In genomic region chr2:231672617-231673347, GRCh38 we compare ENCODE assay signal across 8 cellular contexts. TPM values are rescaled to one million over a fixed set of nuclear protein-coding genes. Genes with fewer than 3 reads are reported as not detected.
DNase-seq lines count a peak whose midpoint lies in the region; ATAC-seq and TF ChIP-seq lines count a peak whose summit lies in the region.

No MANE protein-coding gene starts in this region.

- 20% methylated on average over 1 of the region's 20 CpGs; no CpG with 5 or more reads in 1 of the 2 experiments for WGBS in IMR-90 (ENCODE audit: extremely low coverage in 2 of 2, insufficient read length in 1 of 2), 2 experiments

- no peak for TF ChIP-seq POLR2A in IMR-90 (IDR thresholded peaks at IDR 0.05; ENCODE audit: low read depth, low read length)

- H2AK5ac ChIP-seq in IMR-90 (ENCODE audit: low read depth, low read length), result peak overlapping the region; percentile 94

- H3K36me3 ChIP-seq in IMR-90 (ENCODE audit: control insufficient read depth, insufficient read depth, low read length), result no peaks in the 10 kb centered on the region
- no peaks in the 10 kb centered on the region for H3K36me3 ChIP-seq in left ventricle myocardium inferior

- POLR2A ChIA-PET in activated CD4-positive, alpha-beta T cell treated with anti-CD3 and anti-CD28 coated beads, Interleukin-2, amount 10 ng/mL, durations not matched to agents 7 days and 5 days (lab: Charles Lee), result interaction anchor here (0.5 kb wide), 1 partner anchor 10 kb away, joined by 3 read pairs; no protein-coding TSS in a partner anchor
- POLR2A ChIA-PET in IMR-90 (lab: Charles Lee; ENCODE audit: unreplicated experiment), result no interaction called here

- H2AK9ac ChIP-seq in IMR-90 (replicated peaks; ENCODE audit: low read depth, low read length, poor library complexity), result peak overlapping the region; percentile 83

- H3K4me1 Mint-ChIP-seq in activated CD4-positive, alpha-beta T cell treated with anti-CD3 and anti-CD28 coated beads, Interleukin-2, amount 10 ng/mL, durations not matched to agents 7 days and 5 days, result peaks cover 32% of the 10 kb centered on the region
- H3K4me1 Mint-ChIP-seq in stimulated activated memory B cell treated with anti-CD40 and anti-IgM and Interleukin-4, amounts not matched to agents 10 μg/mL and 1 μg/mL and 100 μg/mL, for 72 hours, result peaks cover 87% of the 10 kb centered on the region

- no peaks in the 10 kb centered on the region for H3K36me3 Mint-ChIP-seq in activated CD4-positive, alpha-beta T cell treated with anti-CD3 and anti-CD28 coated beads, Interleukin-2, amount 10 ng/mL, durations not matched to agents 7 days and 5 days (ENCODE audit: low read depth)
- no peaks in the 10 kb centered on the region for H3K36me3 Mint-ChIP-seq in stimulated activated memory B cell treated with anti-CD40 and anti-IgM and Interleukin-4, amounts not matched to agents 10 μg/mL and 1 μg/mL and 100 μg/mL, for 72 hours

- H3K27ac ChIP-seq in IMR-90 (ENCODE audit: insufficient read depth, low read length) (peak overlapping the region; percentile 61), left ventricle myocardium inferior (replicated peaks) (peak overlapping the region; percentile 93)

- no TSS peak for BruUV-seq in IMR-90 (replicated peaks; lab: Mats Ljungman, UMichigan)

- H4K91ac ChIP-seq in IMR-90 (ENCODE audit: insufficient read depth, low read depth, low read length), result peak overlapping the region; percentile 74

- peak overlapping the region; percentile 38; the same call in 1 of the 2 replicates for H3K23ac ChIP-seq in IMR-90 (ENCODE audit: low read depth, low read length)

- ATAC-seq in GM21786 (IDR thresholded peaks at IDR 0.05; ENCODE audit: unreplicated experiment), result peak; percentile 57
- peak; percentile 42 for ATAC-seq in IMR-90 (ENCODE audit: low read depth)
- ATAC-seq in stimulated activated memory B cell treated with anti-CD40 and anti-IgM and Interleukin-4, amounts not matched to agents 10 μg/mL and 1 μg/mL and 100 μg/mL, for 72 hours, result peak; percentile 86

- in situ Hi-C loops in IMR-90 (cut with MboI; ENCODE audit: low sequenced_read_pairs), result loop anchor here (5.0 kb wide), 1 partner anchor 60 kb away; no protein-coding TSS in a partner anchor

- peak overlapping the region; percentile 93 for H2AFZ ChIP-seq in IMR-90 (replicated peaks; ENCODE audit: low read length, poor library complexity)

- peak; percentile 44 for DNase-seq in activated CD4-positive, alpha-beta T cell treated with anti-CD3 and anti-CD28 coated beads for 48 hours
- no peak for DNase-seq in activated CD4-positive, alpha-beta T cell treated with anti-CD3 and anti-CD28 coated beads, Interleukin-2, amount 10 ng/mL, durations not matched to agents 7 days and 5 days
- DNase-seq in IMR-90 (peak; percentile 32), UCSD-AML1 (lab: John Stamatoyannopoulos, UW; ENCODE audit: unreplicated experiment) (peak; percentile 79), left ventricle myocardium inferior (no peak), T1000 (lab: John Stamatoyannopoulos, UW) (no peak)

- peak overlapping the region; percentile 77 for H2BK120ac ChIP-seq in IMR-90 (ENCODE audit: low read depth, low read length)

- TF ChIP-seq CTCF in IMR-90 (conservative IDR thresholded peaks at IDR 0.05; ENCODE audit: low read depth, low read length), result peak; percentile 36
- peak; percentile 27 for TF ChIP-seq CTCF in left ventricle myocardium inferior (IDR thresholded peaks at IDR 0.05; ENCODE audit: borderline replicate concordance)

- peak overlapping the region; percentile 51; the same call in 1 of the 2 replicates for H2BK20ac ChIP-seq in IMR-90 (ENCODE audit: low read depth, low read length)

- peak overlapping the region; percentile 84; the same call in 2 of the 3 replicates for H2BK15ac ChIP-seq in IMR-90 (ENCODE audit: low read depth, low read length)

- dilution Hi-C loops in IMR-90 (cut with HindIII; ENCODE audit: low sequenced_read_pairs, unreplicated experiment), result no loop called here

- H3K27me3 ChIP-seq in IMR-90 (ENCODE audit: control insufficient read depth, insufficient read depth, low read length) (no peaks in the 10 kb centered on the region), left ventricle myocardium inferior (ENCODE audit: low read depth) (no peaks in the 10 kb centered on the region)

- H3K56ac ChIP-seq in IMR-90 (ENCODE audit: extremely low read depth, insufficient read depth, low read length), result peak overlapping the region; percentile 55; the same call in 1 of the 2 replicates

- no peak overlapping the region for H3K27ac Mint-ChIP-seq in activated CD4-positive, alpha-beta T cell treated with anti-CD3 and anti-CD28 coated beads, Interleukin-2, amount 10 ng/mL, durations not matched to agents 7 days and 5 days
- peak overlapping the region; percentile 96 for H3K27ac Mint-ChIP-seq in stimulated activated memory B cell treated with anti-CD40 and anti-IgM and Interleukin-4, amounts not matched to agents 10 μg/mL and 1 μg/mL and 100 μg/mL, for 72 hours

- peak overlapping the region; percentile 54; the same call in 1 of the 2 replicates for H3K9ac ChIP-seq in IMR-90 (ENCODE audit: low read depth, low read length)

- no peaks in the 10 kb centered on the region for H3K9me3 ChIP-seq in IMR-90 (ENCODE audit: control insufficient read depth, insufficient read depth, low read length)
- H3K9me3 ChIP-seq in left ventricle myocardium inferior (replicated peaks), result no peaks in the 10 kb centered on the region

- H3K79me1 ChIP-seq in IMR-90 (ENCODE audit: low read depth in 1 of 2, low read length in 2 of 2), result no peaks in the 10 kb centered on the region; a peak in 1 of 4 replicates

- intact Hi-C loops in IMR-90 (cut with micrococcal nuclease) (loop anchor here (10.0 kb wide), 1 partner anchor 112 kb away; the partner anchor contains the start of genes COPS7B and PDE6D), left ventricle myocardium inferior (cut with micrococcal nuclease) (loop anchor here (5.0 kb wide), 1 partner anchor 60 kb away; no protein-coding TSS in a partner anchor)

- no peaks in the 10 kb centered on the region for H3K27me3 Mint-ChIP-seq in activated CD4-positive, alpha-beta T cell treated with anti-CD3 and anti-CD28 coated beads, Interleukin-2, amount 10 ng/mL, durations not matched to agents 7 days and 5 days
- H3K27me3 Mint-ChIP-seq in stimulated activated memory B cell treated with anti-CD40 and anti-IgM and Interleukin-4, amounts not matched to agents 10 μg/mL and 1 μg/mL and 100 μg/mL, for 72 hours, result no peaks in the 10 kb centered on the region

- no peak for TF ChIP-seq RAD21 in IMR-90 (IDR thresholded peaks at IDR 0.05; ENCODE audit: low read length)

- H3K4me2 ChIP-seq in IMR-90 (ENCODE audit: low read depth, low read length), result peak overlapping the region; percentile 66

- H3K4me1 ChIP-seq in IMR-90 (ENCODE audit: control insufficient read depth, insufficient read depth, low read length), result peaks cover 18% of the 10 kb centered on the region
- H3K4me1 ChIP-seq in left ventricle myocardium inferior, result peaks cover 60% of the 10 kb centered on the region

- H3K4me3 ChIP-seq in IMR-90 (ENCODE audit: insufficient read depth, low read depth, low read length), result peak overlapping the region; percentile 24; the same call in 1 of the 2 replicates
- peak overlapping the region; percentile 46 for H3K4me3 ChIP-seq in left ventricle myocardium inferior

- CTCF ChIA-PET in activated CD4-positive, alpha-beta T cell treated with anti-CD3 and anti-CD28 coated beads, Interleukin-2, amount 10 ng/mL, durations not matched to agents 7 days and 5 days (lab: Charles Lee), result interaction anchor here (1.0 to 8.9 kb wide), 11 partner anchors 9 to 83 kb away, joined by 3 to 167 read pairs (median 8); partner anchors contain the start of gene PTMA
- CTCF ChIA-PET in IMR-90 (lab: Yijun Ruan, JAX), result interaction anchor here (1.0 to 1.5 kb wide), 2 partner anchors 25 to 61 kb away, joined by 4 to 5 read pairs; no protein-coding TSS in a partner anchor

- no peaks in the 10 kb centered on the region for H3K9me3 Mint-ChIP-seq in activated CD4-positive, alpha-beta T cell treated with anti-CD3 and anti-CD28 coated beads, Interleukin-2, amount 10 ng/mL, durations not matched to agents 7 days and 5 days
- H3K9me3 Mint-ChIP-seq in stimulated activated memory B cell treated with anti-CD40 and anti-IgM and Interleukin-4, amounts not matched to agents 10 μg/mL and 1 μg/mL and 100 μg/mL, for 72 hours, result no peaks in the 10 kb centered on the region

- peak overlapping the region; percentile 90 for H3K4ac ChIP-seq in IMR-90 (ENCODE audit: low read depth, low read length)

- H2BK5ac ChIP-seq in IMR-90 (ENCODE audit: low read depth, low read length, poor library complexity, severe bottlenecking), result peak overlapping the region; percentile 74

- H3K4me3 Mint-ChIP-seq in activated CD4-positive, alpha-beta T cell treated with anti-CD3 and anti-CD28 coated beads, Interleukin-2, amount 10 ng/mL, durations not matched to agents 7 days and 5 days, result no peak overlapping the region
- peak overlapping the region; percentile 92 for H3K4me3 Mint-ChIP-seq in stimulated activated memory B cell treated with anti-CD40 and anti-IgM and Interleukin-4, amounts not matched to agents 10 μg/mL and 1 μg/mL and 100 μg/mL, for 72 hours

- no peaks in the 10 kb centered on the region for H4K20me1 ChIP-seq in IMR-90 (ENCODE audit: insufficient read depth, low read length)

- peak overlapping the region; percentile 96 for H4K5ac ChIP-seq in IMR-90 (ENCODE audit: low read depth, low read length)

- H3K14ac ChIP-seq in IMR-90 (replicated peaks; ENCODE audit: low read depth, low read length), result peak overlapping the region; percentile 70

- H3K9me1 ChIP-seq in IMR-90 (ENCODE audit: insufficient read depth, low read length), result peaks cover 3% of the 10 kb centered on the region; the same call in 1 of the 2 replicates

- peak overlapping the region; percentile 92 to 99 for H4K8ac ChIP-seq in IMR-90 (ENCODE audit: low read depth in 2 of 2, low read length in 2 of 2)

- H3K18ac ChIP-seq in IMR-90 (ENCODE audit: low read depth, low read length), result peak overlapping the region; percentile 82

TF ChIP-seq in IMR-90, 13 proteins besides CTCF, POLR2A, EP300 and RAD21:
- TF ChIP-seq CHD1 (IDR thresholded peaks at IDR 0.05; ENCODE audit: low read depth, low read length), result no peak
- peak; percentile 22; the same call in 1 of the 2 replicates for TF ChIP-seq MAZ (IDR thresholded peaks at IDR 0.05; ENCODE audit: borderline replicate concordance, low read depth, low read length)
- TF ChIP-seq FOS (IDR thresholded peaks at IDR 0.05; ENCODE audit: low read depth, low read length), result no peak
TF ChIP-seq in IMR-90: peak in this region for 1.

RNA-seq across cellular contexts. Expression of gene PTMA, which starts 35.5 kb away (rescaled TPM):
- 1,000 to 10,000 TPM; 1,700 to 2,208 TPM for total RNA-seq in activated CD4-positive, alpha-beta T cell treated with anti-CD3 and anti-CD28 coated beads, Interleukin-2, amount 10 ng/mL, durations not matched to agents 7 days and 5 days
- total RNA-seq in IMR-90 (2012; rRNA removed), result 380 and 776 TPM in 2 replicates
- polyA plus RNA-seq in IMR-90 (2012; rRNA removed), result 647 and 742 TPM in 2 replicates
- polyA plus RNA-seq in IMR-90 (2012; cell fraction: cytosol; rRNA removed), result 585 and 1,669 TPM in 2 replicates
- 208 and 388 TPM in 2 replicates for polyA plus RNA-seq in IMR-90 (2012; cell fraction: nucleus; rRNA removed; ENCODE audit: low replicate concordance)
- total RNA-seq in left ventricle myocardium inferior, result 209 TPM

Comparison
In these comparisons a context has a peak if more than half of its experiments do, and no peak if none do; other contexts are left out.
1. DNase-seq: peak in activated CD4-positive, alpha-beta T cell treated with anti-CD3 and anti-CD28 coated beads for 48 hours (single experiment), IMR-90 (single experiment) and UCSD-AML1 (single experiment); none in activated CD4-positive, alpha-beta T cell treated with anti-CD3 and anti-CD28 coated beads, Interleukin-2, amount 10 ng/mL, durations not matched to agents 7 days and 5 days (single experiment), left ventricle myocardium inferior (single experiment) and T1000 (single experiment).
2. Peak in every context shown above with its lines, with median percentiles within 50 percentile points of each other: ATAC-seq.